8 cellular contexts compared by ENCODE assay signal in the genomic region with DNA sequence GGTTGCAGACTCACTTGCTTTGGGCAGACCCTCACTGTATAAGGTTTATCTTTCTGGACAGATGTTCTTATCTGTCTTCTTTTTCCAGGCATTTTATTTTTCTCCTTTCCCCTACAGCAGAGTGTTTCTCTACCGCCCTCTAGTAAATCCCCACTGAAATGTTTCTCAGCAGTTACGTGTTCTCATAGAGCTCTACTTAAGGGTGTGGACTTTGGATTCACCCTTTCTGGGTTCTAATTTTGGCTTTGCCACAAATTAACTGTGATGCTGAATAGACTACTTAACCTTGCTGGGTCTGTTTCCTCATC. TPM values are rescaled to one million over a fixed set of nuclear protein-coding genes. Genes with fewer than 3 reads are reported as not detected.
A peak's percentile ranks its signal among the peaks of the same experiment; 100 is the strongest.
DNase-seq lines count a peak whose midpoint lies in the region; ATAC-seq and TF ChIP-seq lines count a peak whose summit lies in the region.

No MANE protein-coding gene starts in this region.

- DNase-seq in EL = peak; percentile 51
- DNase-seq in effector memory CD8-positive, alpha-beta T cell = peak in 1 of 3 experiments; percentile 9
- DNase-seq in renal cortical epithelial cell (ENCODE audit: low read depth) = peak; percentile 49
- DNase-seq in COLO668 (lab: John Stamatoyannopoulos, UW; ENCODE audit: unreplicated experiment) = no peak
- no peak for DNase-seq in NCI-H510A treated with DMSO at 0.1 percent for 48 hours (lab: John Stamatoyannopoulos, UW)
- DNase-seq in posterior cingulate gyrus = no peak

- H3K4me1 Mint-ChIP-seq in effector memory CD8-positive, alpha-beta T cell (ENCODE audit: low read depth in 2 of 2) = peaks cover 36 to 44% of the 10 kb centered on the region in 2 donors

- H3K4me2 ChIP-seq in OCI-LY3 (ENCODE audit: low read length) = no peak overlapping the region

- peak overlapping the region; percentile 96 to 97 for H3K27ac Mint-ChIP-seq in effector memory CD8-positive, alpha-beta T cell

- peak overlapping the region; percentile 81 for H3K4me3 ChIP-seq in ACC112 (ENCODE audit: low read depth, low read length)
- H3K4me3 ChIP-seq in OCI-LY3 (ENCODE audit: low read length) = no peak overlapping the region

- no peak overlapping the region for H3K9ac ChIP-seq in OCI-LY3 (ENCODE audit: low read length)

- H3K36me3 ChIP-seq in ACC112 (ENCODE audit: insufficient read depth, low read length) = peaks cover 18% of the 10 kb centered on the region
- peaks cover 31% of the 10 kb centered on the region for H3K36me3 ChIP-seq in OCI-LY3 (replicated peaks; ENCODE audit: low read depth, low read length)

- peaks cover 59% of the 10 kb centered on the region for H3K36me3 Mint-ChIP-seq in effector memory CD8-positive, alpha-beta T cell (ENCODE audit: insufficient read depth)

- H3K9me3 ChIP-seq in OCI-LY3 (ENCODE audit: insufficient read depth, low read length) = no peaks in the 10 kb centered on the region

- intact Hi-C loops in posterior cingulate gyrus (cut with DNase I) = loop anchor here (5.0 to 10.0 kb wide), 2 partner anchors 64 to 156 kb away; a partner anchor contains a TSS

- peak overlapping the region; percentile 92 to 97 for H3K4me3 Mint-ChIP-seq in effector memory CD8-positive, alpha-beta T cell

- H3K79me2 ChIP-seq in ACC112 (ENCODE audit: control insufficient read depth, insufficient read depth, low read length, unreplicated experiment) = peaks cover 12% of the 10 kb centered on the region
- peaks cover 13% of the 10 kb centered on the region for H3K79me2 ChIP-seq in OCI-LY3 (ENCODE audit: low read length)

- H3K4me1 ChIP-seq in ACC112 (ENCODE audit: control insufficient read depth, insufficient read depth, low read length, unreplicated experiment) (peaks cover 26% of the 10 kb centered on the region), OCI-LY3 (ENCODE audit: low read length) (peaks cover 28% of the 10 kb centered on the region)

- H3K27ac ChIP-seq in ACC112 (ENCODE audit: low read depth, low read length) (no peak overlapping the region), OCI-LY3 (ENCODE audit: low read length) (no peak overlapping the region)

- H3K27me3 ChIP-seq in ACC112 (ENCODE audit: insufficient read depth, low read length) (no peaks in the 10 kb centered on the region), OCI-LY3 (ENCODE audit: low read depth, low read length) (no peaks in the 10 kb centered on the region)

- H3K9me3 Mint-ChIP-seq in effector memory CD8-positive, alpha-beta T cell = peaks cover 0 to 1% of the 10 kb centered on the region in 2 donors

- no peaks in the 10 kb centered on the region for H3K27me3 Mint-ChIP-seq in effector memory CD8-positive, alpha-beta T cell

- no peaks in the 10 kb centered on the region for H4K20me1 ChIP-seq in OCI-LY3 (ENCODE audit: insufficient read depth, low read length)

- no peak overlapping the region for H2AFZ ChIP-seq in ACC112 (ENCODE audit: low read length, unreplicated experiment)
- no peak overlapping the region for H2AFZ ChIP-seq in OCI-LY3 (ENCODE audit: low read depth, low read length)

- TF ChIP-seq CTCF in OCI-LY3 (IDR thresholded peaks at IDR 0.05; ENCODE audit: low read depth, low read length) = peak; percentile 62

- no peak for ATAC-seq in effector memory CD8-positive, alpha-beta T cell (replicated peaks)

RNA-seq across cellular contexts. Expression of a gene that starts 2.0 kb away (rescaled TPM):
- total RNA-seq in renal cortical epithelial cell = 67.9 and 97.7 TPM in 2 replicates

RNA-seq across cellular contexts. Expression of a gene that starts 26.3 kb away (rescaled TPM):
- 144 and 236 TPM in 2 replicates for total RNA-seq in renal cortical epithelial cell

RNA-seq across cellular contexts. Expression of a gene that starts 26.4 kb away (rescaled TPM):
- total RNA-seq in renal cortical epithelial cell = 31.8 and 35.7 TPM in 2 replicates

RNA-seq across cellular contexts. Expression of a gene that starts 54.9 kb away (rescaled TPM):
- total RNA-seq in renal cortical epithelial cell = 42.9 and 101 TPM in 2 replicates

RNA-seq across cellular contexts. Expression of a gene that starts 55.7 kb away (rescaled TPM):
- not detected in 2 replicates for total RNA-seq in renal cortical epithelial cell

Comparison
In these comparisons a context has a peak if more than half of its experiments do, and no peak if none do; other contexts are left out.
1. DNase-seq: peak in EL (single experiment) and renal cortical epithelial cell (single experiment); none in COLO668 (single experiment), NCI-H510A treated with DMSO at 0.1 percent for 48 hours (single experiment) and posterior cingulate gyrus (0 of 10).